11 cellular contexts compared by ENCODE assay signal in genomic region chr10:132096223-132096622, GRCh38. TPM values are rescaled to one million over a fixed set of nuclear protein-coding genes. Genes with fewer than 3 reads are reported as not detected.
A peak's percentile ranks its signal among the peaks of the same experiment; 100 is the strongest.
DNase-seq lines count a peak whose midpoint lies in the region; ATAC-seq, FAIRE-seq and TF ChIP-seq lines count a peak whose summit lies in the region.
"Had no signal": no experiment of that assay in that cellular context is flagged by ENCODE, and none has a peak within 500 bp of the region (broad histone marks: within the 10 kb centered on the region; RNA-seq: fewer than 3 reads in every experiment).

No MANE protein-coding gene starts in this region.

- TF ChIP-seq CTCF in A549 (IDR thresholded peaks at IDR 0.05): no peak
- no peak for TF ChIP-seq CTCF in HFF-Myc (IDR thresholded peaks at IDR 0.05; ENCODE audit: low read depth, low read length, missing control alignments)
- TF ChIP-seq CTCF in endodermal cell (conservative IDR thresholded peaks at IDR 0.05): no peak

- POLR2A ChIA-PET in A549 (lab: Yijun Ruan, JAX): interaction anchor here (1.5 kb wide), 1 partner anchor 30 kb away, joined by 7 read pairs; the partner anchor contains the start of gene JAKMIP3

- H3K27ac Mint-ChIP-seq in T-helper 2 cell treated with Interferon-gamma antibody and Interleukin-4, amounts not matched to agents 5 μg/mL and 100 μg/mL, for 36 hours: no peak overlapping the region
- H3K27ac Mint-ChIP-seq in endodermal cell: no peak overlapping the region

- peaks cover 52% of the 10 kb centered on the region for H3K4me1 ChIP-seq in A549
- H3K4me1 ChIP-seq in endodermal cell (ENCODE audit: control insufficient read depth, insufficient read depth, low read length): peaks cover 8% of the 10 kb centered on the region
- H3K4me1 ChIP-seq: breast epithelium had no signal

- no peak for TF ChIP-seq POLR2A in A549 (IDR thresholded peaks at IDR 0.05; ENCODE audit: low read length)

- TF ChIP-seq RAD21 in A549 (conservative IDR thresholded peaks at IDR 0.05 in 1 of 2, IDR thresholded peaks at IDR 0.05 in 1 of 2): no peak

- H3K4me3 Mint-ChIP-seq in T-helper 2 cell treated with Interferon-gamma antibody and Interleukin-4, amounts not matched to agents 5 μg/mL and 100 μg/mL, for 36 hours: no peak overlapping the region
- no peak overlapping the region for H3K4me3 Mint-ChIP-seq in endodermal cell

- no peaks in the 10 kb centered on the region for H3K9me3 ChIP-seq in A549
- peaks cover 17% of the 10 kb centered on the region for H3K9me3 ChIP-seq in endodermal cell (ENCODE audit: control insufficient read depth, low read length)
- H3K9me3 ChIP-seq: breast epithelium had no signal

- ATAC-seq in A549 (peak; percentile 91 to 92), left cardiac atrium (peak; percentile 44 to 79), GM18858 (IDR thresholded peaks at IDR 0.05; ENCODE audit: unreplicated experiment) (no peak)

- H3K27ac ChIP-seq in A549: peak overlapping the region; percentile 74 to 91
- no peak overlapping the region for H3K27ac ChIP-seq in endodermal cell (ENCODE audit: low read depth, low read length)
- H3K27ac ChIP-seq: breast epithelium had no signal

- no peaks in the 10 kb centered on the region for H3K36me3 Mint-ChIP-seq in T-helper 2 cell treated with Interferon-gamma antibody and Interleukin-4, amounts not matched to agents 5 μg/mL and 100 μg/mL, for 36 hours (ENCODE audit: low read depth)
- no peaks in the 10 kb centered on the region for H3K36me3 Mint-ChIP-seq in endodermal cell (ENCODE audit: low read depth)

- TF ChIP-seq EP300 in A549 (IDR thresholded peaks at IDR 0.05): peak in 1 of 2 experiments; percentile 19; a peak in 1 of 5 replicates

- no peaks in the 10 kb centered on the region for H3K9me3 Mint-ChIP-seq in T-helper 2 cell treated with Interferon-gamma antibody and Interleukin-4, amounts not matched to agents 5 μg/mL and 100 μg/mL, for 36 hours
- H3K9me3 Mint-ChIP-seq in endodermal cell: peaks cover 32% of the 10 kb centered on the region

- no peaks in the 10 kb centered on the region for H3K36me3 ChIP-seq in endodermal cell (ENCODE audit: control insufficient read depth, insufficient read depth, low read length)
- H3K36me3 ChIP-seq: breast epithelium had no signal

- CTCF ChIA-PET in A549 (lab: Yijun Ruan, JAX): interaction anchor here (1.4 kb wide), 1 partner anchor 38 kb away, joined by 3 read pairs; no protein-coding TSS in a partner anchor

- H3K4me3 ChIP-seq in A549 (no peak overlapping the region), HFF-Myc (replicated peaks; ENCODE audit: low read depth, low read length) (no peak overlapping the region), endodermal cell (ENCODE audit: low read length) (no peak overlapping the region)
- H3K4me3 ChIP-seq: breast epithelium had no signal

- peaks cover 11% of the 10 kb centered on the region for H3K27me3 Mint-ChIP-seq in T-helper 2 cell treated with Interferon-gamma antibody and Interleukin-4, amounts not matched to agents 5 μg/mL and 100 μg/mL, for 36 hours (ENCODE audit: low read depth)
- H3K27me3 Mint-ChIP-seq in endodermal cell (ENCODE audit: insufficient read depth): peaks cover 5% of the 10 kb centered on the region

- no peaks in the 10 kb centered on the region for H3K27me3 ChIP-seq in endodermal cell (ENCODE audit: control insufficient read depth, insufficient read depth, low read length, poor library complexity, severe bottlenecking)
- H3K27me3 ChIP-seq: breast epithelium had no signal

- intact Hi-C loops in left cardiac atrium (cut with DNase I): no loop called here

- under 1% methylated on average over 6 of the region's 6 CpGs for WGBS in A549 (ENCODE audit: missing lambda C conversion rate)
- WGBS in endodermal cell (ENCODE audit: insufficient coverage in 1 of 2, insufficient read length in 1 of 2), 2 experiments: 91 to 98% methylated on average over 5 to 6 of the region's 6 CpGs

- peaks cover 8% of the 10 kb centered on the region for H3K4me1 Mint-ChIP-seq in T-helper 2 cell treated with Interferon-gamma antibody and Interleukin-4, amounts not matched to agents 5 μg/mL and 100 μg/mL, for 36 hours (ENCODE audit: low read depth)
- H3K4me1 Mint-ChIP-seq in endodermal cell: peaks cover 4% of the 10 kb centered on the region

- H3K9ac ChIP-seq in endodermal cell (ENCODE audit: extremely low read depth, low read length, poor library complexity, severe bottlenecking): no peak overlapping the region

- peak overlapping the region; percentile 66 for H3K4me2 ChIP-seq in A549

- FAIRE-seq in A549 (lab: Jason Lieb, UNC): peak; percentile 97

- DNase-seq in A549 (ENCODE audit: low read depth in 1 of 2, low spot score in 1 of 2): peak; percentile 84 to 87
- DNase-seq in HFF-Myc (ENCODE audit: extremely low read depth, low read depth): peak; percentile 26
- DNase-seq in T-helper 2 cell treated with Interferon-gamma antibody and Interleukin-4, amounts not matched to agents 5 μg/mL and 100 μg/mL, for 36 hours (ENCODE audit: low spot score): peak; percentile 9
- no peak for DNase-seq in left cardiac atrium
- DNase-seq in T-helper 9 cell: no peak
- no peak for DNase-seq in NCI-H510A (lab: John Stamatoyannopoulos, UW)
- no peak for DNase-seq in endodermal cell
- DNase-seq: NCI-H2171 treated with DMSO at 0.1 percent for 48 hours; stimulated activated naive CD4-positive, alpha-beta T cell had no signal

TF ChIP-seq in A549, 52 proteins besides CTCF, POLR2A, EP300 and RAD21:
- TF ChIP-seq E2F6 (IDR thresholded peaks at IDR 0.05; ENCODE audit: borderline replicate concordance, low read depth) (no peak), MAFK (IDR thresholded peaks at IDR 0.05; ENCODE audit: partially characterized antibody) (no peak), JUN (IDR thresholded peaks at IDR 0.05) (peak in 1 of 2 experiments; percentile 30; a peak in 3 of 5 replicates), KDM5A (IDR thresholded peaks at IDR 0.05) (no peak), REST (IDR thresholded peaks at IDR 0.05) (no peak), FOSL2 (IDR thresholded peaks at IDR 0.05) (peak; percentile 68), FOSL2 (CRISPR knock-in tag; IDR thresholded peaks at IDR 0.05) (peak; percentile 86), ZSCAN20 (CRISPR knock-in tag; IDR thresholded peaks at IDR 0.05) (no peak), CHD2 (IDR thresholded peaks at IDR 0.05; ENCODE audit: low read length, partially characterized antibody) (no peak), MAX (IDR thresholded peaks at IDR 0.05) (peak; percentile 83), RFX5 (IDR thresholded peaks at IDR 0.05) (no peak), CEBPB (IDR thresholded peaks at IDR 0.05) (no peak), JUNB (IDR thresholded peaks at IDR 0.05) (peak; percentile 50)
- TF ChIP-seq, protein P1, sequence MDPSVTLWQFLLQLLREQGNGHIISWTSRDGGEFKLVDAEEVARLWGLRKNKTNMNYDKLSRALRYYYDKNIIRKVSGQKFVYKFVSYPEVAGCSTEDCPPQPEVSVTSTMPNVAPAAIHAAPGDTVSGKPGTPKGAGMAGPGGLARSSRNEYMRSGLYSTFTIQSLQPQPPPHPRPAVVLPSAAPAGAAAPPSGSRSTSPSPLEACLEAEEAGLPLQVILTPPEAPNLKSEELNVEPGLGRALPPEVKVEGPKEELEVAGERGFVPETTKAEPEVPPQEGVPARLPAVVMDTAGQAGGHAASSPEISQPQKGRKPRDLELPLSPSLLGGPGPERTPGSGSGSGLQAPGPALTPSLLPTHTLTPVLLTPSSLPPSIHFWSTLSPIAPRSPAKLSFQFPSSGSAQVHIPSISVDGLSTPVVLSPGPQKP (IDR thresholded peaks at IDR 0.05; ENCODE audit: low read depth, low read length): no peak

RNA-seq across cellular contexts. Expression of gene JAKMIP3, which starts 30.5 kb away (rescaled TPM):
- polyA plus RNA-seq in A549 (2011; rRNA removed): 3.1 and 4.1 TPM in 2 replicates
- polyA plus RNA-seq in A549 (2012; cell fraction: cytosol; rRNA removed): 2.6 and 2.9 TPM in 2 replicates
- 9.5 and 11.1 TPM in 2 replicates for polyA plus RNA-seq in A549 (2012; cell fraction: nucleus; rRNA removed)
- 3.1 to 4.1 TPM (median 3.8 TPM) in 3 replicates for polyA plus RNA-seq in A549 (2017; fragmentation: RNase III; extraction: RNeasy Plus Mini Kit Qiagen cat#74134 plus additional on column Dnase treatment)
- polyA minus RNA-seq in A549 (2011; rRNA and poly(A)+ RNA removed): 1.2 and 1.7 TPM in 2 replicates
- 1 to 10 TPM in 1 of 2 donors, under 1 TPM in 1; 0.44 to 1.1 TPM for total RNA-seq in left cardiac atrium
- under 1 TPM; 0.95 to 0.99 TPM for total RNA-seq in endodermal cell
- polyA plus RNA-seq in endodermal cell (2013, experiment 1 of 2): 1.0 TPM
- polyA plus RNA-seq in endodermal cell (2013, experiment 2 of 2): 0.87 TPM

Comparison
In these comparisons a context has a peak if more than half of its experiments do, and no peak if none do; other contexts are left out.
1. DNase-seq: peak in A549 (2 of 2), HFF-Myc (single experiment) and T-helper 2 cell treated with Interferon-gamma antibody and Interleukin-4, amounts not matched to agents 5 μg/mL and 100 μg/mL, for 36 hours (single experiment); none in left cardiac atrium (single experiment), T-helper 9 cell (single experiment), NCI-H510A (single experiment) and endodermal cell (single experiment).